Comparison of ENCODE assay signal across 32 cellular contexts in genomic region chr4:42442601-42443000, GRCh38. TPM values are rescaled to one million over a fixed set of nuclear protein-coding genes. Genes with fewer than 3 reads are reported as not detected.
"Had no signal": no experiment of that assay in that cellular context is flagged by ENCODE, and none has a peak within 500 bp of the region (broad histone marks: within the 10 kb centered on the region; RNA-seq: fewer than 3 reads in every experiment).

No MANE protein-coding gene starts in this region.

- H3K4me1 Mint-ChIP-seq: activated B cell treated with CpG ODN at 0.5 μM for 24 hours; activated naive CD8-positive, alpha-beta T cell treated with anti-CD3 and anti-CD28 coated beads for 36 hours had no signal

- H3K4me3 Mint-ChIP-seq: activated B cell treated with CpG ODN at 0.5 μM for 24 hours; activated CD4-positive, alpha-beta memory T cell treated with anti-CD3 and anti-CD28 coated beads for 36 hours; activated CD8-positive, alpha-beta memory T cell treated with anti-CD3 and anti-CD28 coated beads, Interleukin-2, amount 10 ng/mL, durations not matched to agents 7 days and 5 days; activated CD8-positive, alpha-beta T cell treated with anti-CD3 and anti-CD28 coated beads, Interleukin-2, amount 10 ng/mL, durations not matched to agents 7 days and 5 days; activated naive CD4-positive, alpha-beta T cell treated with anti-CD3 and anti-CD28 coated beads for 36 hours; activated naive CD8-positive, alpha-beta T cell treated with anti-CD3 and anti-CD28 coated beads for 36 hours; activated T-cell treated with anti-CD3 and anti-CD28 coated beads, Interleukin-2, amount 50 U/mL, for 24 hours; T-helper 1 cell treated with Interleukin-12 subunit alpha and Interleukin-12 subunit beta and Interleukin-4 antibody, amounts not matched to agents 30 μg/mL and 1 μg/mL, for 36 hours; T-helper 2 cell treated with Interferon-gamma antibody and Interleukin-4, amounts not matched to agents 5 μg/mL and 100 μg/mL, for 36 hours had no signal

- H3K27me3 Mint-ChIP-seq: activated B cell treated with CpG ODN at 0.5 μM for 24 hours; activated CD4-positive, alpha-beta memory T cell treated with anti-CD3 and anti-CD28 coated beads for 36 hours; activated CD8-positive, alpha-beta memory T cell treated with anti-CD3 and anti-CD28 coated beads, Interleukin-2, amount 10 ng/mL, durations not matched to agents 7 days and 5 days; activated naive CD8-positive, alpha-beta T cell treated with anti-CD3 and anti-CD28 coated beads for 36 hours; activated T-cell treated with anti-CD3 and anti-CD28 coated beads, Interleukin-2, amount 50 U/mL, for 24 hours had no signal

- DNase-seq: activated B cell treated with CpG ODN at 0.5 μM for 24 hours; activated CD4-positive, alpha-beta memory T cell treated with anti-CD3 and anti-CD28 coated beads for 36 hours; activated CD4-positive, alpha-beta T cell treated with anti-CD3 and anti-CD28 coated beads for 4 hours; activated CD4-positive, alpha-beta T cell treated with anti-CD3 and anti-CD28 coated beads, Interleukin-2, amount 50 U/mL, for 1 hour; activated CD4-positive, alpha-beta T cell treated with anti-CD3 and anti-CD28 coated beads, Interleukin-2, amount 50 U/mL, for 4 hours; activated CD4-positive, CD25-positive, alpha-beta regulatory T cell treated with anti-CD3 and anti-CD28 coated beads, Interleukin-2, amount 50 U/mL, for 72 hours; activated CD8-positive, alpha-beta memory T cell treated with anti-CD3 and anti-CD28 coated beads for 24 hours; activated CD8-positive, alpha-beta memory T cell treated with anti-CD3 and anti-CD28 coated beads, Interleukin-2, amount 10 ng/mL, durations not matched to agents 7 days and 5 days; activated CD8-positive, alpha-beta memory T cell treated with anti-CD3 and anti-CD28 coated beads, Interleukin-2, amount 50 U/mL, for 48 hours; activated CD8-positive, alpha-beta T cell treated with anti-CD3 and anti-CD28 coated beads, Interleukin-2, amount 10 ng/mL, durations not matched to agents 7 days and 5 days; activated effector memory CD4-positive, alpha-beta T cell treated with anti-CD3 and anti-CD28 coated beads, Interleukin-2, amount 50 U/mL, for 16 hours; activated gamma-delta T cell treated with Interleukin-2 at 50 U/mL for 16 hours; activated naive CD4-positive, alpha-beta T cell; activated naive CD4-positive, alpha-beta T cell treated with anti-CD3 and anti-CD28 coated beads for 36 hours; activated naive CD4-positive, alpha-beta T cell treated with anti-CD3 and anti-CD28 coated beads, Interleukin-2, amount 50 U/mL, for 16 hours; activated naive CD8-positive, alpha-beta T cell treated with anti-CD3 and anti-CD28 coated beads for 36 hours; activated T-cell treated with anti-CD3 and anti-CD28 coated beads, Interleukin-2, amount 50 U/mL, for 24 hours; activated T-cell treated with anti-CD3 and anti-CD28 coated beads, Interleukin-2, amount 50 U/mL, for 48 hours; adrenal gland; amniotic stem cell; aorta; body of pancreas; brain microvascular endothelial cell; central memory CD4-positive, alpha-beta T cell; T-helper 1 cell; T-helper 2 cell; T-helper 9 cell had no signal

- H3K27ac Mint-ChIP-seq: activated B cell treated with CpG ODN at 0.5 μM for 24 hours; activated CD4-positive, alpha-beta memory T cell treated with anti-CD3 and anti-CD28 coated beads for 36 hours; activated CD8-positive, alpha-beta memory T cell treated with anti-CD3 and anti-CD28 coated beads, Interleukin-2, amount 10 ng/mL, durations not matched to agents 7 days and 5 days; activated CD8-positive, alpha-beta T cell treated with anti-CD3 and anti-CD28 coated beads, Interleukin-2, amount 10 ng/mL, durations not matched to agents 7 days and 5 days; activated naive CD4-positive, alpha-beta T cell treated with anti-CD3 and anti-CD28 coated beads for 36 hours; activated naive CD4-positive, alpha-beta T cell treated with anti-CD3 and anti-CD28 coated beads, Interleukin-2, amount 50 U/mL, for 72 hours; activated naive CD8-positive, alpha-beta T cell treated with anti-CD3 and anti-CD28 coated beads for 36 hours; activated T-cell treated with anti-CD3 and anti-CD28 coated beads, Interleukin-2, amount 50 U/mL, for 24 hours; T-helper 1 cell treated with Interleukin-12 subunit alpha and Interleukin-12 subunit beta and Interleukin-4 antibody, amounts not matched to agents 30 μg/mL and 1 μg/mL, for 36 hours; T-helper 2 cell treated with Interferon-gamma antibody and Interleukin-4, amounts not matched to agents 5 μg/mL and 100 μg/mL, for 36 hours had no signal

- ATAC-seq: activated CD8-positive, alpha-beta memory T cell treated with anti-CD3 and anti-CD28 coated beads, Interleukin-2, amount 10 ng/mL, durations not matched to agents 7 days and 5 days; activated CD8-positive, alpha-beta T cell treated with anti-CD3 and anti-CD28 coated beads, Interleukin-2, amount 10 ng/mL, durations not matched to agents 7 days and 5 days; activated naive CD4-positive, alpha-beta T cell treated with anti-CD3 and anti-CD28 coated beads, Interleukin-2, amount 50 U/mL, for 72 hours; body of pancreas had no signal

- H3K9me3 Mint-ChIP-seq: activated B cell treated with CpG ODN at 0.5 μM for 24 hours; activated CD4-positive, alpha-beta memory T cell treated with anti-CD3 and anti-CD28 coated beads for 36 hours; activated naive CD4-positive, alpha-beta T cell treated with anti-CD3 and anti-CD28 coated beads for 36 hours; activated naive CD4-positive, alpha-beta T cell treated with anti-CD3 and anti-CD28 coated beads, Interleukin-2, amount 50 U/mL, for 72 hours; activated naive CD8-positive, alpha-beta T cell treated with anti-CD3 and anti-CD28 coated beads for 36 hours; activated T-cell treated with anti-CD3 and anti-CD28 coated beads, Interleukin-2, amount 50 U/mL, for 24 hours; T-helper 1 cell treated with Interleukin-12 subunit alpha and Interleukin-12 subunit beta and Interleukin-4 antibody, amounts not matched to agents 30 μg/mL and 1 μg/mL, for 36 hours; T-helper 2 cell treated with Interferon-gamma antibody and Interleukin-4, amounts not matched to agents 5 μg/mL and 100 μg/mL, for 36 hours had no signal

- FAIRE-seq: astrocyte, TTC549 had no signal

RNA-seq across cellular contexts. Expression of gene SHISA3, which starts 45.3 kb away (rescaled TPM):
- total RNA-seq: activated B cell treated with CpG ODN at 0.5 μM for 24 hours; activated naive CD4-positive, alpha-beta T cell treated with anti-CD3 and anti-CD28 coated beads, Interleukin-2, amount 50 U/mL, for 72 hours; astrocyte had no signal
